Comparison of ENCODE assay signal across 10 cellular contexts in the genomic region with DNA sequence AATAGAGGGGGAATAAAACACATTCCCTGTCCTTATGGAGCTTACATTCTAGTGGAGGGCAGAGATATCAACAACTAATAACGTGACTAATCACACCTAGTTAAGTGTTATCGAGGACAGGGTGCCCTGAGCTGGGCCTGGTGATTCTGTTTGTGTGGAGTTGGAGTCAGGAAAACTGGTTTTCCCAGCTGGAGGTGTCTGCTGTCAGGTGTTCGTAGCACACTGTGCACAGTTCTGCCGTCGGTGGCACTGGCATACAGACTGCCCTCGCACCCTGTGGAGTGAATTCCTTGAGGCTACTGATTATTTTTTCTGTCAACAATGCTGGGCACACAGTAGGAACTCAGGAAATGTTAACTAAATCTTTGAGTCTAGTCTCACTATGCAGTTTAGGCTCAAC. TPM values are rescaled to one million over a fixed set of nuclear protein-coding genes. Genes with fewer than 3 reads are reported as not detected.
DNase-seq lines count a peak whose midpoint lies in the region; ATAC-seq and TF ChIP-seq lines count a peak whose summit lies in the region.
"Had no signal": no experiment of that assay in that cellular context is flagged by ENCODE, and none has a peak within 500 bp of the region (broad histone marks: within the 10 kb centered on the region; RNA-seq: fewer than 3 reads in every experiment).

No MANE protein-coding gene starts in this region.

- no peak for ATAC-seq in CD4-positive, CD25-positive, alpha-beta regulatory T cell (ENCODE audit: low read depth in 2 of 2)
- ATAC-seq in aorta (ENCODE audit: low FRiP score) = no peak
- no peak for ATAC-seq in GM21737 (IDR thresholded peaks at IDR 0.05; ENCODE audit: unreplicated experiment)
- no peak for ATAC-seq in GM21447 (IDR thresholded peaks at IDR 0.05; ENCODE audit: unreplicated experiment)

- no peaks in the 10 kb centered on the region for H3K27me3 Mint-ChIP-seq in CD4-positive, CD25-positive, alpha-beta regulatory T cell
- no peaks in the 10 kb centered on the region for H3K27me3 Mint-ChIP-seq in nephron (ENCODE audit: low read depth)

- intact Hi-C loops in mammary epithelial cell (cut with micrococcal nuclease) (loop anchor here (2.0 kb wide), 1 partner anchor 31 kb away; no protein-coding TSS in a partner anchor), aorta (cut with DNase I) (loop anchor here in 1 of 2 donors (1.0 kb wide), 2 partner anchors 32 to 106 kb away; no protein-coding TSS in a partner anchor)

- H3K9me3 Mint-ChIP-seq in CD4-positive, CD25-positive, alpha-beta regulatory T cell = peaks cover 0 to 2% (median 0%) of the 10 kb centered on the region in 7 donors
- H3K9me3 Mint-ChIP-seq in nephron = no peaks in the 10 kb centered on the region

- H3K27ac Mint-ChIP-seq in CD4-positive, CD25-positive, alpha-beta regulatory T cell = peak overlapping the region in 2 of 3 donors; percentile 13 to 92
- peak overlapping the region; percentile 70 to 96 (median 95) for H3K27ac Mint-ChIP-seq in nephron

- H2AFZ ChIP-seq in mammary epithelial cell (ENCODE audit: low read depth, low read length) = peak overlapping the region; percentile 87

- dilution Hi-C loops in mammary epithelial cell (cut with HindIII; ENCODE audit: low sequenced_read_pairs) = no loop called here

- DNase-seq in CD4-positive, CD25-positive, alpha-beta regulatory T cell = no peak
- DNase-seq in mammary epithelial cell (no peak), activated gamma-delta T cell treated with Interleukin-2 at 50 U/mL for 16 hours (no peak), aorta (no peak)
- DNase-seq: NK-92 treated with Interleukin-12 subunit alpha and Interleukin-12 subunit beta, amount 100 ng/mL, for 24 hours; ovary had no signal

- H3K36me3 Mint-ChIP-seq in CD4-positive, CD25-positive, alpha-beta regulatory T cell = peaks cover 15% of the 10 kb centered on the region
- H3K36me3 Mint-ChIP-seq in nephron (ENCODE audit: low read depth) = peaks cover 32% of the 10 kb centered on the region

- no TSS peak for BruUV-seq in mammary epithelial cell (replicated peaks; lab: Mats Ljungman, UMichigan)

- peaks cover 14% of the 10 kb centered on the region for H3K79me2 ChIP-seq in mammary epithelial cell (ENCODE audit: insufficient read depth, low read length)

- peaks cover 15 to 38% (median 34%) of the 10 kb centered on the region in 4 donors for H3K4me1 Mint-ChIP-seq in CD4-positive, CD25-positive, alpha-beta regulatory T cell
- H3K4me1 Mint-ChIP-seq in nephron = peaks cover 29% of the 10 kb centered on the region

- H3K27ac ChIP-seq in CD4-positive, CD25-positive, alpha-beta regulatory T cell (ENCODE audit: insufficient read depth, low read length, poor library complexity, severe bottlenecking) = no peak overlapping the region
- H3K27ac ChIP-seq in HUES48 (ENCODE audit: low read depth, low read length) (no peak overlapping the region), mammary epithelial cell (ENCODE audit: insufficient read depth, low read depth, low read length) (no peak overlapping the region), aorta (ENCODE audit: low read depth in 1 of 2, low read length in 2 of 2) (peak overlapping the region in 1 of 2 donors; percentile 64)

- H3K27me3 ChIP-seq in CD4-positive, CD25-positive, alpha-beta regulatory T cell (ENCODE audit: control insufficient read depth, insufficient read depth, low read length) = no peaks in the 10 kb centered on the region
- H3K27me3 ChIP-seq in HUES48 (ENCODE audit: control insufficient read depth, insufficient read depth, low read length) (no peaks in the 10 kb centered on the region), mammary epithelial cell (ENCODE audit: insufficient read depth, low read length) (no peaks in the 10 kb centered on the region), aorta (ENCODE audit: control insufficient read depth in 1 of 2, insufficient read depth in 2 of 2, low read length in 1 of 2) (no peaks in the 10 kb centered on the region)
- H3K27me3 ChIP-seq: ovary had no signal

- H3K4me2 ChIP-seq in mammary epithelial cell (ENCODE audit: insufficient read depth, low read depth, low read length) = peak overlapping the region; percentile 93

- no peak for TF ChIP-seq CTCF in mammary epithelial cell (conservative IDR thresholded peaks at IDR 0.05 in 1 of 2, IDR thresholded peaks at IDR 0.05 in 1 of 2; ENCODE audit: extremely low read depth in 1 of 2, insufficient read depth in 1 of 2, low read depth in 1 of 2, low read length in 2 of 2)
- TF ChIP-seq CTCF in nephron (IDR thresholded peaks at IDR 0.05; ENCODE audit: unreplicated experiment in 3 of 3) = no peak

- in situ Hi-C loops in mammary epithelial cell (cut with MboI; ENCODE audit: low sequenced_read_pairs in 2 of 2) = no loop called here

- H3K4me3 ChIP-seq in CD4-positive, CD25-positive, alpha-beta regulatory T cell (ENCODE audit: low read depth, low read length) = peak overlapping the region; percentile 94
- H3K4me3 ChIP-seq in HUES48 (ENCODE audit: low read depth, low read length) = peak overlapping the region; percentile 51
- no peak overlapping the region for H3K4me3 ChIP-seq in mammary epithelial cell (replicated peaks in 1 of 3; ENCODE audit: insufficient read depth in 1 of 3, low read depth in 2 of 3, low read length in 3 of 3)
- H3K4me3 ChIP-seq in aorta (ENCODE audit: low read length in 2 of 2) = no peak overlapping the region

- no peaks in the 10 kb centered on the region for H3K9me3 ChIP-seq in CD4-positive, CD25-positive, alpha-beta regulatory T cell (ENCODE audit: control insufficient read depth in 2 of 2, low read length in 2 of 2)
- no peaks in the 10 kb centered on the region for H3K9me3 ChIP-seq in HUES48 (ENCODE audit: control insufficient read depth, insufficient read depth, low read length)
- no peaks in the 10 kb centered on the region for H3K9me3 ChIP-seq in mammary epithelial cell (replicated peaks; ENCODE audit: insufficient read depth, low read length)
- no peaks in the 10 kb centered on the region for H3K9me3 ChIP-seq in aorta (ENCODE audit: control insufficient read depth, low read length)
- H3K9me3 ChIP-seq: ovary had no signal

- no peaks in the 10 kb centered on the region for H4K20me1 ChIP-seq in mammary epithelial cell (ENCODE audit: insufficient read depth, low read length)

- peaks cover 1% of the 10 kb centered on the region for H3K36me3 ChIP-seq in CD4-positive, CD25-positive, alpha-beta regulatory T cell (ENCODE audit: control insufficient read depth, insufficient read depth, low read length)
- H3K36me3 ChIP-seq in HUES48 (ENCODE audit: control insufficient read depth, insufficient read depth, low read length) (peaks cover 10% of the 10 kb centered on the region), mammary epithelial cell (ENCODE audit: insufficient read depth, low read length) (no peaks in the 10 kb centered on the region), aorta (ENCODE audit: control insufficient read depth in 1 of 2, insufficient read depth in 2 of 2, low read length in 1 of 2) (no peaks in the 10 kb centered on the region)
- H3K36me3 ChIP-seq: ovary had no signal

- H3K9ac ChIP-seq in HUES48 (ENCODE audit: low read depth, low read length) (no peak overlapping the region), mammary epithelial cell (ENCODE audit: insufficient read depth, low read length) (no peak overlapping the region)

- peaks cover 15% of the 10 kb centered on the region for H3K4me1 ChIP-seq in CD4-positive, CD25-positive, alpha-beta regulatory T cell (ENCODE audit: control insufficient read depth, insufficient read depth, low read length, poor library complexity, severe bottlenecking)
- H3K4me1 ChIP-seq in HUES48 (ENCODE audit: control insufficient read depth, insufficient read depth, low read length) = peaks cover 12% of the 10 kb centered on the region
- H3K4me1 ChIP-seq in mammary epithelial cell (ENCODE audit: insufficient read depth, low read length) = peaks cover 5% of the 10 kb centered on the region
- H3K4me1 ChIP-seq in aorta (ENCODE audit: control insufficient read depth in 1 of 2, insufficient read depth in 2 of 2, low read length in 2 of 2) = peaks cover 0 to 2% of the 10 kb centered on the region in 2 donors

- CTCF ChIA-PET in mammary epithelial cell (lab: Charles Lee; ENCODE audit: low non-redundant PET) = no interaction called here

- H3K4me3 Mint-ChIP-seq in CD4-positive, CD25-positive, alpha-beta regulatory T cell = peak overlapping the region; percentile 94 to 96 (median 96)
- H3K4me3 Mint-ChIP-seq in nephron = peak overlapping the region; percentile 97 to 99 (median 97)

- WGBS in mammary epithelial cell (ENCODE audit: low coverage, missing lambda C conversion rate) = 72% methylated on average over 6 of the region's 6 CpGs
- 55 to 61% methylated on average over 6 of the region's 6 CpGs for WGBS in aorta, 2 donors

RNA-seq across cellular contexts. Expression of gene MTERF2, which starts 0.9 kb away (rescaled TPM):
- 9.9 TPM for total RNA-seq in CD4-positive, CD25-positive, alpha-beta regulatory T cell
- polyA plus RNA-seq in CD4-positive, CD25-positive, alpha-beta regulatory T cell = 10 to 100 TPM in 2 of 4 donors, 1 to 10 TPM in 2; 7.3 to 12.0 (median 9.2) TPM
- total RNA-seq in mammary epithelial cell = 1 to 10 TPM; 7.0 to 8.0 TPM
- 3.2 TPM for polyA plus RNA-seq in mammary epithelial cell
- not detected for polyA minus RNA-seq in mammary epithelial cell
- 10 to 100 TPM in 1 of 2 donors, 1 to 10 TPM in 1; 8.5 to 11.0 TPM for total RNA-seq in aorta
- 10 to 100 TPM in 1 of 2 donors, 1 to 10 TPM in 1; 6.5 to 20.1 TPM for polyA plus RNA-seq in aorta

RNA-seq across cellular contexts. Expression of gene TMEM263, which starts 32.1 kb away (rescaled TPM):
- total RNA-seq in CD4-positive, CD25-positive, alpha-beta regulatory T cell = 33.2 TPM
- polyA plus RNA-seq in CD4-positive, CD25-positive, alpha-beta regulatory T cell = 10 to 100 TPM; 27.3 to 37.8 (median 33.1) TPM
- total RNA-seq in mammary epithelial cell (10 to 100 TPM; 48.7 to 51.3 TPM), aorta (10 to 100 TPM; 55.5 to 78.9 TPM)
- polyA plus RNA-seq in mammary epithelial cell (19.3 TPM), aorta (10 to 100 TPM; 30.2 to 40.2 TPM)
- polyA minus RNA-seq in mammary epithelial cell = 79.1 TPM

Comparison
In these comparisons a context has a peak if more than half of its experiments do, and no peak if none do; other contexts are left out.
1. H3K4me3 ChIP-seq: peak in CD4-positive, CD25-positive, alpha-beta regulatory T cell (single experiment) and HUES48 (single experiment); none in mammary epithelial cell (0 of 3) and aorta (0 of 2).